In genomic region chr2:177147834-177148233, GRCh38 we compare ENCODE assay signal across 10 cellular contexts.
DNase-seq lines count a peak whose midpoint lies in the region; ATAC-seq and TF ChIP-seq lines count a peak whose summit lies in the region.
"Had no signal": no experiment of that assay in that cellular context is flagged by ENCODE, and none has a peak within 500 bp of the region (broad histone marks: within the 10 kb centered on the region; RNA-seq: fewer than 3 reads in every experiment).

No MANE protein-coding gene starts in this region.

- H3K4me1 Mint-ChIP-seq in MCF 10A (ENCODE audit: insufficient read depth, unreplicated experiment) (peaks cover 15% of the 10 kb centered on the region), T-helper 17 cell (peaks cover 17% of the 10 kb centered on the region)

- H3K4me3 ChIP-seq in breast epithelium (peak overlapping the region in 2 of 3 donors; percentile 41 to 57), iPS-18c (ENCODE audit: insufficient read depth, low read depth, low read length) (0 out of 2 replicates have a peak overlapping the region, but pooled peaks have one; percentile 9), uterus (peak overlapping the region in 1 of 2 donors; percentile 42)

- H3K4me1 ChIP-seq in breast epithelium: no peaks in the 10 kb centered on the region
- no peaks in the 10 kb centered on the region for H3K4me1 ChIP-seq in uterus

- H3K27me3 Mint-ChIP-seq in MCF 10A (ENCODE audit: insufficient read depth, unreplicated experiment): peaks cover 66% of the 10 kb centered on the region
- peaks cover 56% of the 10 kb centered on the region for H3K27me3 Mint-ChIP-seq in T-helper 17 cell

- DNase-seq in breast epithelium (ENCODE audit: low spot score in 2 of 2) (no peak), MCF 10A (ENCODE audit: unreplicated experiment) (no peak), T-helper 17 cell (no peak), uterus (no peak), DMS153 (lab: John Stamatoyannopoulos, UW) (no peak), HuH-7.5 (ENCODE audit: low spot score) (no peak), KBM-7 (no peak)
- DNase-seq: heart left ventricle had no signal

- H3K36me3 ChIP-seq in breast epithelium (no peaks in the 10 kb centered on the region), uterus (no peaks in the 10 kb centered on the region)
- H3K36me3 ChIP-seq: heart left ventricle had no signal

- TF ChIP-seq POLR2A in breast epithelium (IDR thresholded peaks at IDR 0.05): no peak
- TF ChIP-seq POLR2A in uterus (IDR thresholded peaks at IDR 0.05): no peak

- H3K27ac Mint-ChIP-seq in MCF 10A (ENCODE audit: low read depth, unreplicated experiment) (no peak overlapping the region), T-helper 17 cell (peak overlapping the region; percentile 92)

- H3K4me3 Mint-ChIP-seq in MCF 10A (ENCODE audit: unreplicated experiment) (no peak overlapping the region), T-helper 17 cell (peak overlapping the region; percentile 97)

- in situ Hi-C loops in KBM-7 (cut with MboI; ENCODE audit: low pct_unique_long_range_greater_than_20kb, low sequenced_read_pairs): loop anchor here (25.0 kb wide), 1 partner anchor 1011 kb away; the partner anchor contains the start of gene HOXD8

- CTCF ChIA-PET in MCF 10A (lab: Yijun Ruan, JAX): interaction anchor here (0.5 to 3.3 kb wide), 46 partner anchors 9 to 1819 kb away, joined by 3 to 40 read pairs (median 5); partner anchors contain the start of gene HOXD10

- no peak for ATAC-seq in T-helper 17 cell

- TF ChIP-seq CTCF in breast epithelium (IDR thresholded peaks at IDR 0.05): no peak
- TF ChIP-seq CTCF in MCF 10A (IDR thresholded peaks at IDR 0.05; ENCODE audit: unreplicated experiment): no peak
- TF ChIP-seq CTCF in uterus (IDR thresholded peaks at IDR 0.05): no peak

- H3K27me3 ChIP-seq in breast epithelium: peaks cover 0 to 15% of the 10 kb centered on the region in 2 donors
- H3K27me3 ChIP-seq in uterus: no peaks in the 10 kb centered on the region

- intact Hi-C loops in breast epithelium (cut with DNase I; ENCODE audit: low total_unique reads): loop anchor here (10.0 kb wide), 1 partner anchor 1013 kb away; no protein-coding TSS in a partner anchor
- intact Hi-C loops in MCF 10A (cut with micrococcal nuclease): loop anchor here (1.0 to 10.0 kb wide), 7 partner anchors 334 to 1021 kb away; no protein-coding TSS in a partner anchor
- intact Hi-C loops in uterus (cut with DNase I; ENCODE audit: low total_unique reads): loop anchor here (5.0 to 10.0 kb wide), 2 partner anchors 333 to 506 kb away; no protein-coding TSS in a partner anchor

- H3K27ac ChIP-seq in breast epithelium (no peak overlapping the region), uterus (peak overlapping the region; percentile 65 to 88)
- H3K27ac ChIP-seq: heart left ventricle, parathyroid adenoma had no signal

- no peaks in the 10 kb centered on the region for H3K9me3 ChIP-seq in breast epithelium
- H3K9me3 ChIP-seq in T-helper 17 cell (ENCODE audit: control insufficient read depth, low read length, poor library complexity, severe bottlenecking): no peaks in the 10 kb centered on the region
- H3K9me3 ChIP-seq in iPS-18c (ENCODE audit: control insufficient read depth, insufficient read depth, low read length): no peaks in the 10 kb centered on the region
- H3K9me3 ChIP-seq in uterus: no peaks in the 10 kb centered on the region
- H3K9me3 ChIP-seq: heart left ventricle had no signal

- no peaks in the 10 kb centered on the region for H3K9me3 Mint-ChIP-seq in MCF 10A (ENCODE audit: unreplicated experiment)

- BruUV-seq in MCF 10A (replicated peaks; lab: Mats Ljungman, UMichigan): no TSS peak

- H3K36me3 Mint-ChIP-seq in MCF 10A (ENCODE audit: insufficient read depth, unreplicated experiment) (no peaks in the 10 kb centered on the region), T-helper 17 cell (ENCODE audit: low read depth) (peaks cover 3% of the 10 kb centered on the region)

- POLR2A ChIA-PET in MCF 10A (lab: Yijun Ruan, JAX): interaction anchor here (0.7 to 2.2 kb wide), 4 partner anchors 116 to 1021 kb away, joined by 3 to 7 read pairs (median 4); no protein-coding TSS in a partner anchor

Comparison
In these comparisons a context has a peak if more than half of its experiments do, and no peak if none do; other contexts are left out.
1. H3K27ac ChIP-seq: peak in uterus (2 of 2); none in breast epithelium (0 of 2).